In genomic region chr7:8773518-8773917, GRCh38 we compare ENCODE assay signal across 14 cellular contexts.
DNase-seq lines count a peak whose midpoint lies in the region; ATAC-seq lines count a peak whose summit lies in the region.
"Had no signal": no experiment of that assay in that cellular context is flagged by ENCODE, and none has a peak within 500 bp of the region (broad histone marks: within the 10 kb centered on the region; RNA-seq: fewer than 3 reads in every experiment).

No MANE protein-coding gene starts in this region.

- DNase-seq in DMS53 (lab: John Stamatoyannopoulos, UW): peak; percentile 35
- no peak for DNase-seq in DMS53 treated with DMSO at 0.1 percent for 48 hours (lab: John Stamatoyannopoulos, UW; ENCODE audit: unreplicated experiment)
- DNase-seq in H4 (ENCODE audit: low spot score): peak; percentile 45
- DNase-seq in RPMI7951 (ENCODE audit: low read depth): peak; percentile 3
- DNase-seq in myocyte (ENCODE audit: low read depth): peak; percentile 1
- no peak for DNase-seq in NCI-H524 treated with DMSO at 0.1 percent for 48 hours (lab: John Stamatoyannopoulos, UW)
- DNase-seq: CD4-positive, alpha-beta memory T cell; DMS79; GDM1; GOT3; KG1 had no signal

- ATAC-seq in HG02885 (IDR thresholded peaks at IDR 0.05; ENCODE audit: poor library complexity, unreplicated experiment): no peak
- ATAC-seq: A549, HepG2 had no signal

Comparison
In these comparisons a context has a peak if more than half of its experiments do, and no peak if none do; other contexts are left out.
1. DNase-seq: peak in DMS53 (single experiment), H4 (single experiment), RPMI7951 (single experiment) and myocyte (single experiment); none in DMS53 treated with DMSO at 0.1 percent for 48 hours (single experiment) and NCI-H524 treated with DMSO at 0.1 percent for 48 hours (single experiment).